ENCODE assay signal across 8 cellular contexts in the genomic region with DNA sequence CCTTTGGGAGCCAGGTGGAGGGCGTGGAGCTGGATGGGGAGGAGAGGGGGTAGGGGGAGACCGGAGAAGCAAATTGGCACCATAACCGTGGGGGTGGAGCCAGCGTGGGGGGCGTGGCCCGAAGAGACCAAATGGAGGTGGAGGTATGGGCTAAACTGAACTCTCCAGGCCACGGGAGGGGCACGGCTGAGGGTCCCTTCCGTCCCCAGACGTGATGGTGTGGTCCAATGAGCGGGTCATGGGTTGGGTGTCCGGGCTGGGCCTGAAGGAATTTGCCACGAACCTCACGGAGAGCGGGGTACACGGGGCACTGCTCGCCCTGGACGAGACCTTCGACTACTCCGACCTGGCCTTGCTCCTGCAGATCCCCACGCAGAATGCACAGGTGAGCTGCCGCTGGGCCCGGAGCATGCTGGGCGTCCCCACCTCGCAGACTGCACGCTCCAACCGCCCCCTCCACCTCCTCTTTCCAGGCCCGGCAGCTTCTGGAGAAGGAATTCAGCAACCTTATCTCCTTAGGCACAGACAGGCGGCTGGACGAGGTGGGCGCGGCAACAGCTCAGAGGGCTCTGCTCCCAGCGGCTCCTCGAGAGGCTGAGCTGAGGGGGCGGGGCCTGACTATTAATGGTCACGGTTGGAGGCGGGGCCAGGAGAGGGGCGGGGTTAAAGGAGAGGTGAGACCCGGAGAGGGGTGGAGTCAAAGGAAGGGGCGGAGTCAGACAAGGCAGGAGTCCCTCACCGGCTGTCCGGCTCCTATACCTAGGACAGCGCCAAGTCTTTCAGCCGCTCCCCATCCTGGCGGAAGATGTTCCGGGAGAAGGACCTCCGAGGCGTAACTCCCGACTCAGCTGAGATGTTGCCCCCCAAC. TPM values are rescaled to one million over a fixed set of nuclear protein-coding genes. Genes with fewer than 3 reads are reported as not detected.
DNase-seq lines count a peak whose midpoint lies in the region; ATAC-seq and TF ChIP-seq lines count a peak whose summit lies in the region.

No MANE protein-coding gene starts in this region.

- H3K27ac ChIP-seq in angular gyrus (ENCODE audit: low read depth, low read length) (peak overlapping the region; percentile 88), heart right ventricle (peak overlapping the region; percentile 75 to 97 (median 84)), upper lobe of left lung (peak overlapping the region; percentile 64 to 88 (median 74))

- no peak for TF ChIP-seq EP300 in upper lobe of left lung (IDR thresholded peaks at IDR 0.05)

- peak; percentile 79 to 89 (median 82) for ATAC-seq in heart right ventricle
- peak; percentile 88 to 94 for ATAC-seq in upper lobe of left lung (ENCODE audit: low FRiP score in 2 of 2)
- no peak for ATAC-seq in GM21619 (IDR thresholded peaks at IDR 0.05; ENCODE audit: unreplicated experiment)

- TF ChIP-seq CTCF in heart right ventricle (IDR thresholded peaks at IDR 0.05): no peak
- TF ChIP-seq CTCF in upper lobe of left lung (IDR thresholded peaks at IDR 0.05): no peak

- H3K4me3 ChIP-seq in heart right ventricle: peak overlapping the region; percentile 59 to 91 (median 69)
- H3K4me3 ChIP-seq in upper lobe of left lung: peak overlapping the region; percentile 36 to 67 (median 64)

- H3K9me3 ChIP-seq in heart right ventricle: no peaks in the 10 kb centered on the region
- no peaks in the 10 kb centered on the region for H3K9me3 ChIP-seq in upper lobe of left lung

- H3K4me1 ChIP-seq in heart right ventricle: peaks cover 12 to 62% (median 48%) of the 10 kb centered on the region in 9 donors
- H3K4me1 ChIP-seq in upper lobe of left lung: peaks cover 37 to 54% (median 44%) of the 10 kb centered on the region in 4 donors

- peaks cover 0 to 40% (median 0%) of the 10 kb centered on the region in 7 donors for H3K27me3 ChIP-seq in heart right ventricle
- H3K27me3 ChIP-seq in upper lobe of left lung: no peaks in the 10 kb centered on the region

- intact Hi-C loops in heart right ventricle (cut with DNase I): loop anchor here in 8 of 10 donors (2.0 to 5.0 kb wide), 5 partner anchors 30 to 52 kb away; partner anchors contain the start of genes LIN7B (in 2 of the 8), C19orf73 (in 1 of the 8) and PPFIA3 (in 1 of the 8)
- intact Hi-C loops in posterior cingulate gyrus (cut with DNase I): loop anchor here (5.0 kb wide), 2 partner anchors 52 to 58 kb away; no protein-coding TSS in a partner anchor

- TF ChIP-seq POLR2A in upper lobe of left lung (IDR thresholded peaks at IDR 0.05): peak in 2 of 4 donors; percentile 39 to 59

- H3K36me3 ChIP-seq in heart right ventricle (no peaks in the 10 kb centered on the region), upper lobe of left lung (no peaks in the 10 kb centered on the region)

- peak; percentile 33 for DNase-seq in GM04503 (ENCODE audit: low read depth)
- DNase-seq in NCI-H1694 treated with DMSO at 0.1 percent for 48 hours (lab: John Stamatoyannopoulos, UW): peak; percentile 80
- peak; percentile 65 for DNase-seq in T-helper 22 cell (ENCODE audit: low read depth)
- DNase-seq in heart right ventricle: peak; percentile 98 to 99
- peak; percentile 73 to 99 (median 89) for DNase-seq in posterior cingulate gyrus
- peak; percentile 91 to 98 for DNase-seq in upper lobe of left lung

- 1 to 2% methylated on average over 47 to 49 of the region's 49 CpGs for WGBS in heart right ventricle, 2 donors
- 1 to 2% methylated on average over 31 to 47 of the region's 49 CpGs for WGBS in upper lobe of left lung, 2 donors

RNA-seq across cellular contexts. Expression of gene HRC, which starts 6.2 kb away (rescaled TPM):
- total RNA-seq in heart right ventricle (1,000 to 10,000 TPM in 6 of 10 donors, 100 to 1,000 TPM in 4; 901 to 1,557 (median 1,052) TPM), upper lobe of left lung (1 to 10 TPM in 3 of 6 donors, under 1 TPM in 2, not detected in 1; 0.61 to 2.1 (median 1.2) TPM)
- 100 to 1,000 TPM; 331 to 710 TPM for polyA plus RNA-seq in heart right ventricle

RNA-seq across cellular contexts. Expression of gene TRPM4, which starts 8.6 kb away (rescaled TPM):
- 10 to 100 TPM; 21.7 to 38.5 (median 33.0) TPM for total RNA-seq in heart right ventricle
- 100 to 1,000 TPM in 1 of 2 donors, 10 to 100 TPM in 1; 20.4 to 100 TPM for polyA plus RNA-seq in heart right ventricle
- total RNA-seq in upper lobe of left lung: 100 to 1,000 TPM in 1 of 6 donors, 10 to 100 TPM in 5; 23.9 to 120 (median 49.3) TPM

RNA-seq across cellular contexts. Expression of gene PPFIA3, which starts 29.7 kb away (rescaled TPM):
- total RNA-seq in heart right ventricle (1 to 10 TPM; 3.6 to 7.0 (median 5.8) TPM), upper lobe of left lung (10 to 100 TPM in 1 of 6 donors, 1 to 10 TPM in 5; 2.4 to 11.5 (median 5.9) TPM)
- polyA plus RNA-seq in heart right ventricle: 10 to 100 TPM; 15.4 to 16.7 TPM

RNA-seq across cellular contexts. Expression of gene C19orf73, which starts 30.1 kb away (rescaled TPM):
- total RNA-seq in heart right ventricle (1 to 10 TPM in 5 of 10 donors, under 1 TPM in 5; 0.64 to 2.3 (median 1.0) TPM), upper lobe of left lung (1 to 10 TPM in 4 of 6 donors, under 1 TPM in 1, not detected in 1; 0.89 to 7.9 (median 2.3) TPM)
- polyA plus RNA-seq in heart right ventricle: 1 to 10 TPM; 1.9 to 5.4 TPM

RNA-seq across cellular contexts. Expression of gene LIN7B, which starts 34.8 kb away (rescaled TPM):
- total RNA-seq in heart right ventricle: 10 to 100 TPM; 17.6 to 26.7 (median 23.0) TPM
- 10 to 100 TPM; 25.9 to 38.5 TPM for polyA plus RNA-seq in heart right ventricle
- 10 to 100 TPM in 1 of 6 donors, 1 to 10 TPM in 5; 3.1 to 10.2 (median 7.6) TPM for total RNA-seq in upper lobe of left lung

Comparison
In these comparisons a context has a peak if more than half of its experiments do, and no peak if none do; other contexts are left out.
1. DNase-seq: peak in every context shown above with its lines; median percentile 98 in heart right ventricle; 94 in upper lobe of left lung; 89 in posterior cingulate gyrus; 80 in NCI-H1694 treated with DMSO at 0.1 percent for 48 hours; 65 in T-helper 22 cell; 33 in GM04503.
2. RNA of gene HRC, which starts 6.2 kb away (total RNA-seq): 901 to 1,557 TPM in heart right ventricle; 0.61 to 2.1 TPM in upper lobe of left lung; every median in the first group is over 100 times any median in the second.
3. Peak in every context shown above with its lines, with median percentiles within 50 percentile points of each other: H3K27ac ChIP-seq.